In the genomic region with DNA sequence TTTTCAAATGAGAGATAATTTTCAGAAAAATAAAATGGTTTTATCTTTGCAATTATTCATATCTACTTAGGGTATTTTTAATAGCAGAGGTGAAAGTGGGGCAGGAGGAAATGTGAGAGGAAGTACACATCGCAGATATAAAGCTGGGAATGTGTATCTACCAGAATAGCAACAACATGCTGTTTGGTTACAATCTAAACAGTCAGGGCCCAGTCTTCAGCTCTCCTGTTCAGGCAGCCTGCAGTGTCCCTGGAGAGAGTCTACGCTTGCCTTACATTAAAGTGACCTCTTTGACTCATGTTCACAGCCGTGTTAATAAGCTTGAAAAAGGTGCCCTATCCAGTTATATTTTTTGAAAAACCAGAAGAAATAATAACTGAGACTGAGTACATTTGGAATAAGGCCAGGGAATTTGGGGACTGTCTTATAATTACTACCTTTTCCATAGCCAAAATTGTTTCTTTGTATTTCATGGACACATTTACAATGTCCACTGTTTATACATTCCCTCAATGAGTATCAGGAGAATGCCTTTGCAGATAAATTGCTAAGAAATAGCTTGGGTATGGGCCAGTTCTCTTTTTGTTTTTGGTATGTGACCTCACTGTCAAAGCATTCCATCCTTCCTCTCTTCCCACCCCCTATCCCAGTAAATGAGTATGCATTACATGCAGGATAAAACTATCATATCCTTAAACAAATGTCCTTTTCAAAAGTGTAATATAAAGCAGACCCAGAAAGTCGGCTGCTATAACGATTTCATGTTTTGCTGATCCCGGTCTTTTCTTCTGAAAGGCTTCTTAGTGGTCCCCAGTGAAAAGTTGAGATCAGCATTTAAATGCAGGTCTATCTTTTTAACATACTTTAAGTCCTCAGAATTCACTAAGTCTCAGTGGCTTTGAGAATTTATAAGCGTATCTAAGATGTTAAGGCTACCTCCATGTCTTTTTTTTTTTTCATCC, we compare ENCODE assay signal across 10 cellular contexts.
DNase-seq lines count a peak whose midpoint lies in the region; ATAC-seq, FAIRE-seq and TF ChIP-seq lines count a peak whose summit lies in the region.
"Had no signal": no experiment of that assay in that cellular context is flagged by ENCODE, and none has a peak within 500 bp of the region (broad histone marks: within the 10 kb centered on the region; RNA-seq: fewer than 3 reads in every experiment).

No MANE protein-coding gene starts in this region.

- no peak for TF ChIP-seq CTCF in AG10803 (conservative IDR thresholded peaks at IDR 0.05; ENCODE audit: low read length)
- no peak for TF ChIP-seq CTCF in H1 (IDR thresholded peaks at IDR 0.05; ENCODE audit: control extremely low read depth in 1 of 3, insufficient read depth in 1 of 3, low read depth in 1 of 3, low read length in 3 of 3)
- no peak for TF ChIP-seq CTCF in natural killer cell (IDR thresholded peaks at IDR 0.05)
- no peak for TF ChIP-seq CTCF in suprapubic skin (IDR thresholded peaks at IDR 0.05)

- no peak overlapping the region for H3K27ac Mint-ChIP-seq in activated CD8-positive, alpha-beta T cell treated with anti-CD3 and anti-CD28 coated beads, Interleukin-2, amount 10 ng/mL, durations not matched to agents 7 days and 5 days
- no peak overlapping the region for H3K27ac Mint-ChIP-seq in natural killer cell treated with Interleukin-12 subunit alpha and Interleukin-12 subunit beta and Interleukin-15 and Interleukin-18, amount 100 ng/mL, for 72 hours
- H3K27ac Mint-ChIP-seq in natural killer cell, result no peak overlapping the region

- no peak overlapping the region for H3K14ac ChIP-seq in H1 (ENCODE audit: insufficient read length)

- no peak for TF ChIP-seq POLR2A in H1 (IDR thresholded peaks at IDR 0.05; ENCODE audit: control extremely low read depth in 1 of 2, low read depth in 2 of 2, low read length in 2 of 2)
- TF ChIP-seq POLR2A in suprapubic skin (IDR thresholded peaks at IDR 0.05), result no peak

- no peak overlapping the region for H3K4me2 ChIP-seq in H1 (ENCODE audit: insufficient read depth in 1 of 2, low read depth in 2 of 2, low read length in 2 of 2)

- H3K4me1 ChIP-seq in H1 (replicated peaks in 1 of 4; ENCODE audit: control insufficient read depth in 3 of 4, insufficient read depth in 4 of 4, low read length in 3 of 4) (peaks cover 0 to 4% (median 2%) of the 10 kb centered on the region in 4 experiments; a peak in 3 of 7 replicates), mesodermal cell (ENCODE audit: control insufficient read depth, insufficient read depth, low read length, poor library complexity, severe bottlenecking) (peaks cover 30% of the 10 kb centered on the region), suprapubic skin (peaks cover 2% of the 10 kb centered on the region)

- no peak overlapping the region for H2AFZ ChIP-seq in H1 (ENCODE audit: low read length)

- no peak overlapping the region for H2AK5ac ChIP-seq in H1 (ENCODE audit: low read depth, low read length)

- H4K8ac ChIP-seq in H1 (ENCODE audit: extremely low read depth, insufficient read depth, low read length), result no peak overlapping the region

- no peak overlapping the region for H3K27ac ChIP-seq in H1 (ENCODE audit: low read depth, low read length)
- peak overlapping the region; percentile 97 for H3K27ac ChIP-seq in mesodermal cell (ENCODE audit: low read depth, low read length, severe bottlenecking)
- H3K27ac ChIP-seq in suprapubic skin, result no peak overlapping the region

- DNase-seq in AG10803 (ENCODE audit: low read depth) (peak; percentile 58), H1 (ENCODE audit: low read depth in 1 of 2, low spot score in 2 of 2) (no peak), natural killer cell (no peak), suprapubic skin (ENCODE audit: low spot score in 2 of 2) (no peak)
- no peak for DNase-seq in activated CD8-positive, alpha-beta T cell treated with anti-CD3 and anti-CD28 coated beads, Interleukin-2, amount 10 ng/mL, durations not matched to agents 7 days and 5 days
- DNase-seq in natural killer cell treated with Interleukin-12 subunit alpha and Interleukin-12 subunit beta and Interleukin-15 and Interleukin-18, amount 100 ng/mL, for 72 hours (ENCODE audit: low spot score), result no peak
- DNase-seq: stimulated activated naive CD4-positive, alpha-beta T cell had no signal

- H3K4me1 Mint-ChIP-seq in activated CD8-positive, alpha-beta T cell treated with anti-CD3 and anti-CD28 coated beads, Interleukin-2, amount 10 ng/mL, durations not matched to agents 7 days and 5 days (ENCODE audit: low read depth), result no peaks in the 10 kb centered on the region
- H3K4me1 Mint-ChIP-seq in natural killer cell treated with Interleukin-12 subunit alpha and Interleukin-12 subunit beta and Interleukin-15 and Interleukin-18, amount 100 ng/mL, for 72 hours (ENCODE audit: low read depth in 2 of 2), result no peaks in the 10 kb centered on the region
- H3K4me1 Mint-ChIP-seq in natural killer cell, result no peaks in the 10 kb centered on the region

- peak overlapping the region; percentile 43 for H2BK120ac ChIP-seq in H1 (replicated peaks; ENCODE audit: low read depth, low read length)

- H2BK15ac ChIP-seq in H1 (ENCODE audit: low read length), result no peak overlapping the region

- no peaks in the 10 kb centered on the region for H3K79me1 ChIP-seq in H1 (ENCODE audit: low read depth, low read length)

- H3K27me3 Mint-ChIP-seq in activated CD8-positive, alpha-beta T cell treated with anti-CD3 and anti-CD28 coated beads, Interleukin-2, amount 10 ng/mL, durations not matched to agents 7 days and 5 days (ENCODE audit: low read depth), result no peaks in the 10 kb centered on the region
- no peaks in the 10 kb centered on the region for H3K27me3 Mint-ChIP-seq in natural killer cell treated with Interleukin-12 subunit alpha and Interleukin-12 subunit beta and Interleukin-15 and Interleukin-18, amount 100 ng/mL, for 72 hours
- no peaks in the 10 kb centered on the region for H3K27me3 Mint-ChIP-seq in natural killer cell (ENCODE audit: low read depth in 2 of 2)

- no peak overlapping the region for H2BK12ac ChIP-seq in H1 (ENCODE audit: low read depth, low read length)

- H3K36me3 Mint-ChIP-seq in activated CD8-positive, alpha-beta T cell treated with anti-CD3 and anti-CD28 coated beads, Interleukin-2, amount 10 ng/mL, durations not matched to agents 7 days and 5 days (ENCODE audit: low read depth), result no peaks in the 10 kb centered on the region
- no peaks in the 10 kb centered on the region for H3K36me3 Mint-ChIP-seq in natural killer cell treated with Interleukin-12 subunit alpha and Interleukin-12 subunit beta and Interleukin-15 and Interleukin-18, amount 100 ng/mL, for 72 hours
- no peaks in the 10 kb centered on the region for H3K36me3 Mint-ChIP-seq in natural killer cell

- H3K9me3 ChIP-seq in H1 (ENCODE audit: insufficient read depth in 2 of 2, low read depth in 1 of 2, low read length in 1 of 2) (no peaks in the 10 kb centered on the region), mesodermal cell (ENCODE audit: control insufficient read depth, low read length) (no peaks in the 10 kb centered on the region), suprapubic skin (no peaks in the 10 kb centered on the region)

- no peaks in the 10 kb centered on the region for H3K23me2 ChIP-seq in H1 (ENCODE audit: low read depth, low read length)

- H3K4me3 ChIP-seq in AG10803 (ENCODE audit: low read length), result no peak overlapping the region
- no peak overlapping the region for H3K4me3 ChIP-seq in H1 (ENCODE audit: extremely low read depth in 1 of 4, insufficient read depth in 2 of 4, low read depth in 3 of 4, low read length in 4 of 4)
- no peak overlapping the region for H3K4me3 ChIP-seq in mesodermal cell (ENCODE audit: extremely low read depth, insufficient read depth, low read length, poor library complexity, severe bottlenecking)
- H3K4me3 ChIP-seq in suprapubic skin, result no peak overlapping the region
- H3K4me3 ChIP-seq: lung had no signal

- H3K27me3 ChIP-seq in H1 (replicated peaks in 1 of 4; ENCODE audit: control insufficient read depth in 3 of 4, extremely low read depth in 1 of 4, insufficient read depth in 3 of 4, low read length in 3 of 4) (no peaks in the 10 kb centered on the region), suprapubic skin (no peaks in the 10 kb centered on the region)

- no peak overlapping the region for H3K23ac ChIP-seq in H1 (ENCODE audit: insufficient read length)

- no peak overlapping the region for H3K4me3 Mint-ChIP-seq in activated CD8-positive, alpha-beta T cell treated with anti-CD3 and anti-CD28 coated beads, Interleukin-2, amount 10 ng/mL, durations not matched to agents 7 days and 5 days
- H3K4me3 Mint-ChIP-seq in natural killer cell treated with Interleukin-12 subunit alpha and Interleukin-12 subunit beta and Interleukin-15 and Interleukin-18, amount 100 ng/mL, for 72 hours, result no peak overlapping the region
- no peak overlapping the region for H3K4me3 Mint-ChIP-seq in natural killer cell

- no peak overlapping the region for H3K18ac ChIP-seq in H1 (ENCODE audit: extremely low read depth, low read length)

- whole genome bisulfite sequencing in H1 (ENCODE audit: extremely low coverage in 1 of 2, insufficient coverage in 1 of 2, insufficient read length in 1 of 2, insufficient replicate concordance in 2 of 2, low coverage in 1 of 2, low lambda C conversion rate in 2 of 2, missing lambda C conversion rate in 1 of 2), 2 experiments, result 62% methylated on average over 7 of the region's 7 CpGs; no CpG with 5 or more reads in 1 of the 2 experiments
- WGBS in mesodermal cell (ENCODE audit: insufficient coverage in 2 of 2), 2 experiments, result 40 to 58% methylated on average over 1 to 3 of the region's 7 CpGs
- WGBS in suprapubic skin, result 48% methylated on average over 7 of the region's 7 CpGs

- no peaks in the 10 kb centered on the region for H3K9me3 Mint-ChIP-seq in activated CD8-positive, alpha-beta T cell treated with anti-CD3 and anti-CD28 coated beads, Interleukin-2, amount 10 ng/mL, durations not matched to agents 7 days and 5 days (ENCODE audit: insufficient read depth)
- no peaks in the 10 kb centered on the region for H3K9me3 Mint-ChIP-seq in natural killer cell treated with Interleukin-12 subunit alpha and Interleukin-12 subunit beta and Interleukin-15 and Interleukin-18, amount 100 ng/mL, for 72 hours
- H3K9me3 Mint-ChIP-seq in natural killer cell, result no peaks in the 10 kb centered on the region

- no peak overlapping the region for H4K5ac ChIP-seq in H1 (ENCODE audit: insufficient read length, low read depth, low read length)

- CTCF ChIA-PET in H1 (lab: Charles Lee; ENCODE audit: partially characterized antibody), result interaction anchor here (0.6 to 1.0 kb wide), 3 partner anchors 10 to 140 kb away, joined by 3 read pairs; no protein-coding TSS in a partner anchor
- CTCF ChIA-PET in activated CD8-positive, alpha-beta T cell treated with anti-CD3 and anti-CD28 coated beads, Interleukin-2, amount 10 ng/mL, durations not matched to agents 7 days and 5 days (lab: Charles Lee), result no interaction called here

- no peak for TF ChIP-seq RAD21 in Ishikawa (IDR thresholded peaks at IDR 0.05; ENCODE audit: low read depth)
- no peak for TF ChIP-seq RAD21 in H1 (IDR thresholded peaks at IDR 0.05 in 1 of 2, conservative IDR thresholded peaks at IDR 0.05 in 1 of 2; ENCODE audit: low read depth in 2 of 2, low read length in 2 of 2)

- H4K20me1 ChIP-seq in H1 (replicated peaks in 1 of 2; ENCODE audit: control insufficient read depth in 1 of 2, insufficient read depth in 2 of 2, low read length in 2 of 2), result no peaks in the 10 kb centered on the region

- peak overlapping the region; percentile 78 for H3K4ac ChIP-seq in H1 (replicated peaks; ENCODE audit: insufficient read length, low read depth, low read length)

- H3K56ac ChIP-seq in H1 (replicated peaks; ENCODE audit: insufficient read length, low read depth, low read length), result no peak overlapping the region

- peak; percentile 82 for TF ChIP-seq EP300 in Ishikawa (IDR thresholded peaks at IDR 0.05; ENCODE audit: borderline replicate concordance)
- no peak for TF ChIP-seq EP300 in H1 (IDR thresholded peaks at IDR 0.05; ENCODE audit: borderline replicate concordance in 1 of 2, low read depth in 2 of 2, low read length in 2 of 2)
- no peak for TF ChIP-seq EP300 in suprapubic skin (IDR thresholded peaks at IDR 0.05)

- H2BK20ac ChIP-seq in H1 (ENCODE audit: low read length), result no peak overlapping the region

- H3K9ac ChIP-seq in H1 (replicated peaks in 1 of 4; ENCODE audit: extremely low read depth in 1 of 4, low read depth in 3 of 4, low read length in 3 of 4), result no peak overlapping the region

- H4K91ac ChIP-seq in H1 (replicated peaks; ENCODE audit: insufficient read length, low read length), result no peak overlapping the region

- FAIRE-seq in H1 (lab: Jason Lieb, UNC), result no peak

- intact Hi-C loops in natural killer cell (cut with micrococcal nuclease), result no loop called here

- H2BK5ac ChIP-seq in H1 (ENCODE audit: low read depth, low read length), result no peak overlapping the region

- POLR2A ChIA-PET in H1 (lab: Charles Lee; ENCODE audit: partially characterized antibody), result no interaction called here
- POLR2A ChIA-PET in activated CD8-positive, alpha-beta T cell treated with anti-CD3 and anti-CD28 coated beads, Interleukin-2, amount 10 ng/mL, durations not matched to agents 7 days and 5 days (lab: Charles Lee), result no interaction called here

- no peaks in the 10 kb centered on the region for H3K36me3 ChIP-seq in H1 (ENCODE audit: control insufficient read depth in 2 of 4, insufficient read depth in 4 of 4, low read length in 3 of 4)
- no peaks in the 10 kb centered on the region for H3K36me3 ChIP-seq in mesodermal cell (ENCODE audit: control insufficient read depth, insufficient read depth, low read length)
- no peaks in the 10 kb centered on the region for H3K36me3 ChIP-seq in suprapubic skin

- no peak for ATAC-seq in activated CD8-positive, alpha-beta T cell treated with anti-CD3 and anti-CD28 coated beads, Interleukin-2, amount 10 ng/mL, durations not matched to agents 7 days and 5 days
- ATAC-seq in natural killer cell treated with Interleukin-12 subunit alpha and Interleukin-12 subunit beta and Interleukin-15 and Interleukin-18, amount 100 ng/mL, for 72 hours, result no peak
- ATAC-seq in natural killer cell, result no peak

- H3K79me2 ChIP-seq in H1 (ENCODE audit: control insufficient read depth in 1 of 2, insufficient read depth in 2 of 2, low read length in 2 of 2), result no peaks in the 10 kb centered on the region
